Comparison of ENCODE assay signal across 10 cellular contexts in genomic region chr22:31097539-31097938, GRCh38. TPM values are rescaled to one million over a fixed set of nuclear protein-coding genes. Genes with fewer than 3 reads are reported as not detected.
"Had no signal": no experiment of that assay in that cellular context is flagged by ENCODE, and none has a peak within 500 bp of the region (broad histone marks: within the 10 kb centered on the region; RNA-seq: fewer than 3 reads in every experiment).

No MANE protein-coding gene starts in this region.

RNA-seq across cellular contexts. Expression of gene PLA2G3, which starts 42.8 kb away (rescaled TPM):
- total RNA-seq: cerebellum; heart left ventricle; kidney; left lobe of liver; lung microvascular endothelial cell; naive thymus-derived CD8-positive, alpha-beta T cell; osteocyte; renal cortical epithelial cell; right cardiac atrium; spleen had no signal
